Comparison of ENCODE assay signal across 1 cellular context in genomic region chr2:134287323-134287722, GRCh38.
TF ChIP-seq lines count a peak whose summit lies in the region.

No MANE protein-coding gene starts in this region.

TF ChIP-seq in GM23338, 12 proteins besides CTCF, POLR2A, EP300 and RAD21 (continued from another document):
- no peak for TF ChIP-seq ZNF462 (CRISPR knock-in tag; IDR thresholded peaks at IDR 0.05)
- no peak for TF ChIP-seq CREB1 (CRISPR knock-in tag; IDR thresholded peaks at IDR 0.05; ENCODE audit: low read depth)
TF ChIP-seq in GM23338: peak in this region for 0.
